In genomic region chr6:42407379-42407778, GRCh38 we compare ENCODE assay signal across 9 cellular contexts. TPM values are rescaled to one million over a fixed set of nuclear protein-coding genes. Genes with fewer than 3 reads are reported as not detected.
DNase-seq lines count a peak whose midpoint lies in the region; ATAC-seq, FAIRE-seq and TF ChIP-seq lines count a peak whose summit lies in the region.
"Had no signal": no experiment of that assay in that cellular context is flagged by ENCODE, and none has a peak within 500 bp of the region (broad histone marks: within the 10 kb centered on the region; RNA-seq: fewer than 3 reads in every experiment).

No MANE protein-coding gene starts in this region.

- intact Hi-C loops in gastrocnemius medialis (cut with DNase I; ENCODE audit: low total_unique reads): no loop called here

- TF ChIP-seq CTCF in gastrocnemius medialis (IDR thresholded peaks at IDR 0.05 in 4 of 5, conservative IDR thresholded peaks at IDR 0.05 in 1 of 5): no peak

- ATAC-seq in esophagus mucosa (peak; percentile 54), gastrocnemius medialis (peak; percentile 58 to 76), GM18858 (IDR thresholded peaks at IDR 0.05; ENCODE audit: unreplicated experiment) (no peak), GM21360 (IDR thresholded peaks at IDR 0.05; ENCODE audit: unreplicated experiment) (no peak)

- H3K27me3 ChIP-seq in gastrocnemius medialis: no peaks in the 10 kb centered on the region

- TF ChIP-seq POLR2A in GM12891 (IDR thresholded peaks at IDR 0.05; ENCODE audit: low read depth, low read length) (no peak), gastrocnemius medialis (IDR thresholded peaks at IDR 0.05) (peak in 1 of 2 donors; percentile 14)

- peaks cover 0 to 10% of the 10 kb centered on the region in 2 donors for H3K4me1 ChIP-seq in gastrocnemius medialis

- no peak for FAIRE-seq in GM12891 (lab: Jason Lieb, UNC)

- in situ Hi-C loops in gastrocnemius medialis (cut with MboI; ENCODE audit: low sequenced_read_pairs in 4 of 4): no loop called here

- no peaks in the 10 kb centered on the region for H3K36me3 ChIP-seq in gastrocnemius medialis

- no peak overlapping the region for H3K4me3 ChIP-seq in gastrocnemius medialis

- H3K27ac ChIP-seq in gastrocnemius medialis: peak overlapping the region in 2 of 4 donors; percentile 5 to 12

- DNase-seq in GM12891 (ENCODE audit: insufficient read length, low spot score) (no peak), RPMI7951 (ENCODE audit: low read depth) (peak; percentile 93), gastrocnemius medialis (no peak), DMS 273 treated with DMSO at 0.1 percent for 48 hours (lab: John Stamatoyannopoulos, UW) (no peak), GDM1 (lab: John Stamatoyannopoulos, UW) (no peak)
- DNase-seq: NCI-H1930 had no signal

- no peaks in the 10 kb centered on the region for H3K9me3 ChIP-seq in gastrocnemius medialis

TF ChIP-seq in GM12891, 5 proteins besides CTCF, POLR2A, EP300 and RAD21:
- TF ChIP-seq POU2F2 (IDR thresholded peaks at IDR 0.05; ENCODE audit: low read depth, low read length) (no peak), SPI1 (IDR thresholded peaks at IDR 0.05; ENCODE audit: low read depth, low read length) (peak; percentile 71), PAX5 (IDR thresholded peaks at IDR 0.05; ENCODE audit: insufficient read depth, low read length, severe bottlenecking) (no peak), TAF1 (IDR thresholded peaks at IDR 0.05; ENCODE audit: low read depth, low read length) (no peak), POLR2AphosphoS5 (IDR thresholded peaks at IDR 0.05; ENCODE audit: low read depth, low read length) (no peak)
TF ChIP-seq in GM12891: peak in this region for 1.

RNA-seq across cellular contexts. Expression of gene TRERF1, which starts 44.3 kb away (rescaled TPM):
- 3.5 TPM for polyA plus RNA-seq in GM12891 (2012; ENCODE audit: low read depth, missing spikeins)
- total RNA-seq in RPMI7951 (2014; rRNA removed; shearing (Covaris generic)): 4.0 and 5.2 TPM in 2 replicates
- total RNA-seq in esophagus mucosa (7.3 TPM), gastrocnemius medialis (under 1 TPM; 0.47 to 0.87 (median 0.50) TPM)

Comparison
In these comparisons a context has a peak if more than half of its experiments do, and no peak if none do; other contexts are left out.
1. ATAC-seq: peak in esophagus mucosa (single experiment) and gastrocnemius medialis (2 of 2); none in GM18858 (single experiment) and GM21360 (single experiment).